21 cellular contexts compared by ENCODE assay signal in genomic region chr7:101096331-101096956, GRCh38.
"Had no signal": no experiment of that assay in that cellular context is flagged by ENCODE, and none has a peak within 500 bp of the region (broad histone marks: within the 10 kb centered on the region; RNA-seq: fewer than 3 reads in every experiment).

No MANE protein-coding gene starts in this region.

- H3K4me1 ChIP-seq: colonic mucosa had no signal

- H3K4me3 Mint-ChIP-seq: activated naive CD8-positive, alpha-beta T cell; effector memory CD8-positive, alpha-beta T cell; memory B cell; nephron; stimulated activated naive B cell treated with anti-CD40 and anti-IgM and Interleukin-4, amounts not matched to agents 10 μg/mL and 1 μg/mL and 100 μg/mL, for 72 hours; WTC11 had no signal

- H3K27ac Mint-ChIP-seq: memory B cell; nephron; stimulated activated naive B cell treated with anti-CD40 and anti-IgM and Interleukin-4, amounts not matched to agents 10 μg/mL and 1 μg/mL and 100 μg/mL, for 72 hours; WTC11 had no signal

- H3K27me3 ChIP-seq: breast epithelium, colonic mucosa, dorsolateral prefrontal cortex, gastroesophageal sphincter, upper lobe of left lung had no signal

- H3K9me3 ChIP-seq: breast epithelium, colonic mucosa, gastroesophageal sphincter, upper lobe of left lung had no signal

- FAIRE-seq: islet of Langerhans, small intestine, TTC549 had no signal

- H3K27ac ChIP-seq: breast epithelium, colonic mucosa, dorsolateral prefrontal cortex, gastroesophageal sphincter had no signal

- ATAC-seq: effector memory CD8-positive, alpha-beta T cell; gastroesophageal sphincter; left cardiac atrium; sciatic nerve; stimulated activated naive B cell treated with anti-CD40 and anti-IgM and Interleukin-4, amounts not matched to agents 10 μg/mL and 1 μg/mL and 100 μg/mL, for 72 hours; WTC11 had no signal

- DNase-seq: activated gamma-delta T cell treated with Interleukin-2 at 50 U/mL for 16 hours; activated T-cell treated with anti-CD3 and anti-CD28 coated beads, Interleukin-2, amount 50 U/mL, for 1 hour; colonic mucosa; dorsolateral prefrontal cortex; effector memory CD8-positive, alpha-beta T cell; head of caudate nucleus; hypothalamus; left cardiac atrium; small intestine; stimulated activated CD4-positive, alpha-beta T cell treated with anti-CD3 and anti-CD28 coated beads, Interleukin-15, amount 100 ng/mL, for 24 hours; stimulated activated naive B cell treated with anti-CD40 and anti-IgM and Interleukin-4, amounts not matched to agents 10 μg/mL and 1 μg/mL and 100 μg/mL, for 72 hours; upper lobe of left lung had no signal

- H3K9me3 Mint-ChIP-seq: effector memory CD8-positive, alpha-beta T cell; memory B cell; nephron; stimulated activated naive B cell treated with anti-CD40 and anti-IgM and Interleukin-4, amounts not matched to agents 10 μg/mL and 1 μg/mL and 100 μg/mL, for 72 hours had no signal

- H3K36me3 ChIP-seq: breast epithelium, colonic mucosa had no signal

- H3K4me3 ChIP-seq: breast epithelium, colonic mucosa, dorsolateral prefrontal cortex, gastroesophageal sphincter, upper lobe of left lung had no signal

- H3K27me3 Mint-ChIP-seq: activated naive CD8-positive, alpha-beta T cell had no signal
